ENCODE assay signal across 1 cellular context in genomic region chr16:9094008-9094846, GRCh38.
TF ChIP-seq lines count a peak whose summit lies in the region.

No MANE protein-coding gene starts in this region.

TF ChIP-seq in HEK293, 187 proteins besides CTCF, POLR2A, EP300 and RAD21 (continued from another document):
- TF ChIP-seq ZNF18 (tag by site-specific recombination; IDR thresholded peaks at IDR 0.05) (no peak), ZNF623 (tag by site-specific recombination; IDR thresholded peaks at IDR 0.05) (0 out of 2 replicates have a peak, but pooled peaks have one; percentile 26), ZNF146 (tag by site-specific recombination; IDR thresholded peaks at IDR 0.05) (peak; percentile 43; the same call in 1 of the 2 replicates), ZBTB17 (tag by site-specific recombination; IDR thresholded peaks at IDR 0.05) (peak; percentile 48; the same call in 1 of the 2 replicates), SP7 (tag by site-specific recombination; IDR thresholded peaks at IDR 0.05) (no peak)
